In the genomic region with DNA sequence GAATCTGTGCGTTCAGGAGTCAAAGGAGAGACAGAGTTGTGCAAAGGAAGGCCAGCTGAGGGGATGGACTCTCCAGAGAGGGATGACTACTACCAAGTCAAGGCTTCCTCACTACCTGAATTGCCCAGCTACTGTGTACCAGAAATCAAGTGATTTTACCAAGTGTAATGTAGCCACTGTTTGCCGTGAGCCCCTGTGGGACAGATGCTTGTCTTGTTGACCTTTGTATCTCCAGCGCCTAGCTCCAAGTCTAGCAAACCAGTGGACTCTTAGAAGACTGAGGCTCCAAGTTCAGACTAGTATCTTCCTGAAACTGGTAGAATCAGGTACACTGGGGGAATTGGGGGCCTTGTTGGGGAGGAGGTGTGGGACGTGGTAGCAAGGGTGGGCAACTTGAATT, we compare ENCODE assay signal across 28 cellular contexts.
"Had no signal": no experiment of that assay in that cellular context is flagged by ENCODE, and none has a peak within 500 bp of the region (broad histone marks: within the 10 kb centered on the region; RNA-seq: fewer than 3 reads in every experiment).

No MANE protein-coding gene starts in this region.

- H3K9me3 ChIP-seq: ascending aorta, colonic mucosa, mucosa of descending colon, neutrophil, ovary, suprapubic skin, tibial artery, upper lobe of right lung had no signal

- H3K27me3 ChIP-seq: ascending aorta, cardiac muscle cell, colonic mucosa, hepatocyte, neutrophil, ovary, suprapubic skin, tibial artery, upper lobe of right lung had no signal

- H3K4me3 ChIP-seq: ascending aorta, cardiac muscle cell, colonic mucosa, hepatocyte, mucosa of descending colon, ovary, suprapubic skin, tibial artery, upper lobe of right lung had no signal

- H3K27ac ChIP-seq: ascending aorta, cardiac muscle cell, colonic mucosa, hepatocyte, neutrophil, ovary, suprapubic skin, tibial artery, upper lobe of right lung had no signal

- H3K36me3 ChIP-seq: ascending aorta, cardiac muscle cell, colonic mucosa, neutrophil, ovary, suprapubic skin, tibial artery, upper lobe of right lung had no signal

- H3K36me3 Mint-ChIP-seq: activated CD4-positive, alpha-beta memory T cell treated with anti-CD3 and anti-CD28 coated beads for 36 hours; activated naive CD4-positive, alpha-beta T cell treated with anti-CD3 and anti-CD28 coated beads, Interleukin-2, amount 50 U/mL, for 72 hours; brain; natural killer cell treated with Interleukin-12 subunit alpha and Interleukin-12 subunit beta and Interleukin-15 and Interleukin-18, amount 100 ng/mL, for 72 hours had no signal

- H3K4me1 ChIP-seq: colonic mucosa, suprapubic skin, upper lobe of right lung had no signal

- H3K27me3 Mint-ChIP-seq: activated B cell treated with CpG ODN at 0.5 μM for 24 hours, brain, progenitor cell of endocrine pancreas had no signal

- H3K4me3 Mint-ChIP-seq: activated B cell treated with CpG ODN at 0.5 μM for 24 hours; activated CD4-positive, alpha-beta memory T cell treated with anti-CD3 and anti-CD28 coated beads for 36 hours; activated T-cell treated with anti-CD3 and anti-CD28 coated beads, Interleukin-2, amount 50 U/mL, for 4 hours; brain; natural killer cell treated with Interleukin-12 subunit alpha and Interleukin-12 subunit beta and Interleukin-15 and Interleukin-18, amount 100 ng/mL, for 72 hours had no signal

- FAIRE-seq: frontal cortex, keratinocyte had no signal

- DNase-seq: activated B cell treated with CpG ODN at 0.5 μM for 24 hours; activated CD4-positive, alpha-beta memory T cell treated with anti-CD3 and anti-CD28 coated beads for 36 hours; activated naive CD4-positive, alpha-beta T cell; activated T-cell treated with anti-CD3 and anti-CD28 coated beads, Interleukin-2, amount 50 U/mL, for 4 hours; cerebellar nuclear complex; colonic mucosa; effector memory CD4-positive, alpha-beta T cell; left cardiac atrium; left ventricle myocardium superior; mucosa of descending colon; ovary; stimulated activated CD4-positive, alpha-beta T cell treated with anti-CD3 and anti-CD28 coated beads, Interleukin-15, amount 100 ng/mL, for 24 hours; stimulated activated CD4-positive, alpha-beta T cell treated with anti-CD3 and anti-CD28 coated beads, Interleukin-2, amount 100 ng/mL, for 24 hours; stimulated activated naive CD4-positive, alpha-beta T cell; SW 1271; tibial artery; upper lobe of right lung had no signal

- ATAC-seq: activated naive CD4-positive, alpha-beta T cell treated with anti-CD3 and anti-CD28 coated beads, Interleukin-2, amount 50 U/mL, for 72 hours; activated T-cell treated with anti-CD3 and anti-CD28 coated beads, Interleukin-2, amount 50 U/mL, for 4 hours; left cardiac atrium; left ventricle myocardium superior; mucosa of descending colon; natural killer cell treated with Interleukin-12 subunit alpha and Interleukin-12 subunit beta and Interleukin-15 and Interleukin-18, amount 100 ng/mL, for 72 hours; upper lobe of right lung had no signal

- H3K9me3 Mint-ChIP-seq: activated B cell treated with CpG ODN at 0.5 μM for 24 hours; activated CD4-positive, alpha-beta memory T cell treated with anti-CD3 and anti-CD28 coated beads for 36 hours; activated naive CD4-positive, alpha-beta T cell treated with anti-CD3 and anti-CD28 coated beads, Interleukin-2, amount 50 U/mL, for 72 hours; activated T-cell treated with anti-CD3 and anti-CD28 coated beads, Interleukin-2, amount 50 U/mL, for 4 hours; natural killer cell treated with Interleukin-12 subunit alpha and Interleukin-12 subunit beta and Interleukin-15 and Interleukin-18, amount 100 ng/mL, for 72 hours had no signal

- H3K27ac Mint-ChIP-seq: activated B cell treated with CpG ODN at 0.5 μM for 24 hours; activated CD4-positive, alpha-beta memory T cell treated with anti-CD3 and anti-CD28 coated beads for 36 hours; natural killer cell treated with Interleukin-12 subunit alpha and Interleukin-12 subunit beta and Interleukin-15 and Interleukin-18, amount 100 ng/mL, for 72 hours; progenitor cell of endocrine pancreas had no signal

- H3K4me1 Mint-ChIP-seq: brain had no signal
